9 cellular contexts compared by ENCODE assay signal in the genomic region with DNA sequence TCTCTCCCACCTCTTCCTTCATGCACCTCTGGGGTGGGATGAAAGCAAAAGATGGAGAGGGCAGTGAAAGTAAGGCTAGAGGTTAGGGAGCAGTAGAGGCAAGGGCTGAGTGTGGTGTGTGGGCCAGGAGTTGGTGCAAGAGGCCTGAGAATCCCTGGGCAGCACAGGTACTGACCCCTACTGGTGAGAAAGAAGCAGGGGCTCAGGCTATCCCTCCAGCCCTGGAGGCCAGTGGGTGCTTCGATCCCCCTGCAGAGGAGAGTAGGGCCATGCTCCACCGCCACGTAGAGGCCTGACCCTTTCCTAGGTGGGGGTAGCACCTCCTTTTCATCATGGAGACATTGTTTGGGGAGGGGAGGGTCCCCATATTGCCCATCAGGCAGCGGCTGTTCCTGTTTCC. TPM values are rescaled to one million over a fixed set of nuclear protein-coding genes. Genes with fewer than 3 reads are reported as not detected.
DNase-seq lines count a peak whose midpoint lies in the region; ATAC-seq, FAIRE-seq and TF ChIP-seq lines count a peak whose summit lies in the region.
"Had no signal": no experiment of that assay in that cellular context is flagged by ENCODE, and none has a peak within 500 bp of the region (broad histone marks: within the 10 kb centered on the region; RNA-seq: fewer than 3 reads in every experiment).

No MANE protein-coding gene starts in this region.

- no peak overlapping the region for H3K14ac ChIP-seq in H1 (ENCODE audit: insufficient read length)

- no peak for TF ChIP-seq EP300 in H1 (IDR thresholded peaks at IDR 0.05; ENCODE audit: borderline replicate concordance in 1 of 2, low read depth in 2 of 2, low read length in 2 of 2)
- TF ChIP-seq EP300 in ovary (IDR thresholded peaks at IDR 0.05) = no peak

- 89% methylated on average over 1 of the region's 4 CpGs; no CpG with 5 or more reads in 1 of the 2 experiments for WGBS in H1 (ENCODE audit: extremely low coverage in 1 of 2, insufficient coverage in 1 of 2, insufficient read length in 1 of 2, insufficient replicate concordance in 2 of 2, low coverage in 1 of 2, low lambda C conversion rate in 2 of 2, missing lambda C conversion rate in 1 of 2), 2 experiments
- WGBS in ovary, 3 donors = 85 to 91% (median 87%) methylated on average over 4 of the region's 4 CpGs

- intact Hi-C loops in gastrocnemius medialis (cut with DNase I; ENCODE audit: low total_unique reads) = no loop called here
- intact Hi-C loops in ovary (cut with DNase I) = no loop called here

- no peak overlapping the region for H2AK5ac ChIP-seq in H1 (ENCODE audit: low read depth, low read length)

- no peak overlapping the region; the same call in 1 of the 2 replicates for H4K8ac ChIP-seq in H1 (ENCODE audit: extremely low read depth, insufficient read depth, low read length)

- H3K56ac ChIP-seq in H1 (replicated peaks; ENCODE audit: insufficient read length, low read depth, low read length) = no peak overlapping the region

- TF ChIP-seq POLR2A in H1 (IDR thresholded peaks at IDR 0.05; ENCODE audit: control extremely low read depth in 1 of 2, low read depth in 2 of 2, low read length in 2 of 2) (no peak), Peyer's patch (IDR thresholded peaks at IDR 0.05) (no peak), gastrocnemius medialis (IDR thresholded peaks at IDR 0.05) (no peak), ovary (IDR thresholded peaks at IDR 0.05) (no peak)

- H3K23ac ChIP-seq in H1 (ENCODE audit: insufficient read length) = no peak overlapping the region

- no peak overlapping the region for H2BK20ac ChIP-seq in H1 (ENCODE audit: low read length)

- ATAC-seq in GM19351 (IDR thresholded peaks at IDR 0.05; ENCODE audit: unreplicated experiment) (peak; percentile 79), HG03565 (IDR thresholded peaks at IDR 0.05; ENCODE audit: unreplicated experiment) (peak; percentile 37), gastrocnemius medialis (no peak)

- H3K79me2 ChIP-seq in H1 (ENCODE audit: control insufficient read depth in 1 of 2, insufficient read depth in 2 of 2, low read length in 2 of 2) = no peaks in the 10 kb centered on the region

- H3K79me1 ChIP-seq in H1 (ENCODE audit: low read depth, low read length) = no peaks in the 10 kb centered on the region

- no peak overlapping the region for H2BK5ac ChIP-seq in H1 (ENCODE audit: low read depth, low read length)

- H3K36me3 ChIP-seq in H1 (ENCODE audit: control insufficient read depth in 2 of 4, insufficient read depth in 4 of 4, low read length in 3 of 4) (no peaks in the 10 kb centered on the region), Peyer's patch (no peaks in the 10 kb centered on the region), gastrocnemius medialis (no peaks in the 10 kb centered on the region), ovary (no peaks in the 10 kb centered on the region)

- no peak for FAIRE-seq in H1 (lab: Jason Lieb, UNC)

- no peak overlapping the region for H2BK120ac ChIP-seq in H1 (replicated peaks; ENCODE audit: low read depth, low read length)

- H3K27ac ChIP-seq in H1 (ENCODE audit: low read depth, low read length) (no peak overlapping the region), Peyer's patch (no peak overlapping the region), gastrocnemius medialis (no peak overlapping the region), ovary (no peak overlapping the region)

- H3K27me3 ChIP-seq in H1 (replicated peaks in 1 of 4; ENCODE audit: control insufficient read depth in 3 of 4, extremely low read depth in 1 of 4, insufficient read depth in 3 of 4, low read length in 3 of 4) = no peaks in the 10 kb centered on the region
- H3K27me3 ChIP-seq in Peyer's patch = no peaks in the 10 kb centered on the region
- peaks cover 0 to 3% (median 0%) of the 10 kb centered on the region in 3 donors for H3K27me3 ChIP-seq in gastrocnemius medialis
- H3K27me3 ChIP-seq in ovary = no peaks in the 10 kb centered on the region

- TF ChIP-seq CTCF in AG09309 (IDR thresholded peaks at IDR 0.05; ENCODE audit: control insufficient read depth, insufficient read depth, low read depth, low read length, missing control alignments) = peak; percentile 19
- TF ChIP-seq CTCF in H1 (IDR thresholded peaks at IDR 0.05; ENCODE audit: control extremely low read depth in 1 of 3, insufficient read depth in 1 of 3, low read depth in 1 of 3, low read length in 3 of 3) = peak; percentile 87 to 91 (median 88)
- peak in 3 of 6 experiments; percentile 15 to 47 (median 45) for TF ChIP-seq CTCF in Peyer's patch (IDR thresholded peaks at IDR 0.05)
- no peak for TF ChIP-seq CTCF in gastrocnemius medialis (IDR thresholded peaks at IDR 0.05 in 4 of 5, conservative IDR thresholded peaks at IDR 0.05 in 1 of 5)
- TF ChIP-seq CTCF in ovary (IDR thresholded peaks at IDR 0.05) = no peak

- H4K5ac ChIP-seq in H1 (ENCODE audit: insufficient read length, low read depth, low read length) = no peak overlapping the region

- H4K20me1 ChIP-seq in H1 (replicated peaks in 1 of 2; ENCODE audit: control insufficient read depth in 1 of 2, insufficient read depth in 2 of 2, low read length in 2 of 2) = peaks cover 0 to 4% of the 10 kb centered on the region in 2 experiments

- in situ Hi-C loops in gastrocnemius medialis (cut with MboI; ENCODE audit: low sequenced_read_pairs in 4 of 4) = no loop called here

- no peak overlapping the region for H3K4me3 ChIP-seq in AG09309 (ENCODE audit: control insufficient read depth, low read depth, low read length)
- H3K4me3 ChIP-seq in H1 (ENCODE audit: extremely low read depth in 1 of 4, insufficient read depth in 2 of 4, low read depth in 3 of 4, low read length in 4 of 4) = no peak overlapping the region
- H3K4me3 ChIP-seq in Peyer's patch = no peak overlapping the region
- H3K4me3 ChIP-seq in gastrocnemius medialis = no peak overlapping the region
- no peak overlapping the region for H3K4me3 ChIP-seq in ovary

- peak; percentile 64 to 76; a peak in 3 of 4 replicates for TF ChIP-seq RAD21 in H1 (IDR thresholded peaks at IDR 0.05 in 1 of 2, conservative IDR thresholded peaks at IDR 0.05 in 1 of 2; ENCODE audit: low read depth in 2 of 2, low read length in 2 of 2)

- DNase-seq in AG09309 (ENCODE audit: low read depth) (no peak), H1 (ENCODE audit: low read depth in 1 of 2, low spot score in 2 of 2) (no peak), Peyer's patch (no peak), gastrocnemius medialis (no peak), ovary (no peak)
- DNase-seq in activated effector memory CD4-positive, alpha-beta T cell treated with Interleukin-2 at 50 U/mL for 16 hours = no peak
- DNase-seq: activated T-cell treated with anti-CD3 and anti-CD28 coated beads, Interleukin-2, amount 50 U/mL, for 72 hours had no signal

- H2BK15ac ChIP-seq in H1 (ENCODE audit: low read length) = no peak overlapping the region

- no peak overlapping the region for H3K4me2 ChIP-seq in H1 (ENCODE audit: insufficient read depth in 1 of 2, low read depth in 2 of 2, low read length in 2 of 2)

- no peak overlapping the region for H3K9ac ChIP-seq in H1 (replicated peaks in 1 of 4; ENCODE audit: extremely low read depth in 1 of 4, low read depth in 3 of 4, low read length in 3 of 4)

- POLR2A ChIA-PET in H1 (lab: Charles Lee; ENCODE audit: partially characterized antibody) = no interaction called here

- H2BK12ac ChIP-seq in H1 (ENCODE audit: low read depth, low read length) = no peak overlapping the region

- H3K4me1 ChIP-seq in H1 (replicated peaks in 1 of 4; ENCODE audit: control insufficient read depth in 3 of 4, insufficient read depth in 4 of 4, low read length in 3 of 4) (no peaks in the 10 kb centered on the region), Peyer's patch (peaks cover 0 to 20% (median 0%) of the 10 kb centered on the region in 4 donors), gastrocnemius medialis (no peaks in the 10 kb centered on the region), ovary (ENCODE audit: insufficient read depth) (no peaks in the 10 kb centered on the region)

- H4K91ac ChIP-seq in H1 (replicated peaks; ENCODE audit: insufficient read length, low read length) = no peak overlapping the region

- no peaks in the 10 kb centered on the region for H3K23me2 ChIP-seq in H1 (ENCODE audit: low read depth, low read length)

- H3K9me3 ChIP-seq in H1 (ENCODE audit: insufficient read depth in 2 of 2, low read depth in 1 of 2, low read length in 1 of 2) (no peaks in the 10 kb centered on the region), Peyer's patch (no peaks in the 10 kb centered on the region), gastrocnemius medialis (no peaks in the 10 kb centered on the region), ovary (no peaks in the 10 kb centered on the region)

- H2AFZ ChIP-seq in H1 (ENCODE audit: low read length) = no peak overlapping the region

- CTCF ChIA-PET in H1 (lab: Charles Lee; ENCODE audit: partially characterized antibody) = interaction anchor here (1.1 to 10.8 kb wide), 26 partner anchors 10 to 512 kb away, joined by 3 to 248 read pairs (median 6); partner anchors contain the start of genes CDHR1 and GHITM

- H3K4ac ChIP-seq in H1 (replicated peaks; ENCODE audit: insufficient read length, low read depth, low read length) = no peak overlapping the region

- H3K18ac ChIP-seq in H1 (ENCODE audit: extremely low read depth, low read length) = no peak overlapping the region

RNA-seq across cellular contexts. Expression of gene CDHR1, which starts 9.8 kb away (rescaled TPM):
- total RNA-seq in H1 (2021; fragmentation: NEBNext Ultra II Directional; extraction: Animal tissue kit (Norgen Biotek cat#: 25700)) = 8.7 and 10.5 TPM in 2 replicates
- polyA plus RNA-seq in H1 (2011; rRNA removed) = 3.9 and 5.6 TPM in 2 replicates
- 5.1 TPM for polyA plus RNA-seq in H1 (2011; cell fraction: cytosol; rRNA removed)
- 16.0 TPM for polyA plus RNA-seq in H1 (2011; cell fraction: nucleus; rRNA removed)
- polyA plus RNA-seq in H1 (2012, experiment 1 of 2) = 4.8 to 6.1 TPM (median 5.7 TPM) in 4 replicates
- 2.7 TPM for polyA plus RNA-seq in H1 (2012, experiment 2 of 2)
- polyA plus RNA-seq in H1 (2013, experiment 1 of 2) = 10.7 TPM
- 11.5 TPM for polyA plus RNA-seq in H1 (2013, experiment 2 of 2)
- polyA minus RNA-seq in H1 (2011; rRNA and poly(A)+ RNA removed) = 6.1 and 6.8 TPM in 2 replicates
- polyA minus RNA-seq in H1 (2011; cell fraction: cytosol; rRNA and poly(A)+ RNA removed) = 8.8 TPM
- polyA minus RNA-seq in H1 (2011; cell fraction: nucleus; rRNA and poly(A)+ RNA removed) = 3.3 TPM
- total RNA-seq in Peyer's patch = 10 to 100 TPM; 22.6 to 87.0 (median 59.9) TPM
- under 1 TPM in 1 of 4 donors, not detected in 3; 0.27 TPM for total RNA-seq in gastrocnemius medialis
- 1 to 10 TPM in 1 of 7 donors, under 1 TPM in 6; 0.08 to 2.2 (median 0.69) TPM for total RNA-seq in ovary
- polyA plus RNA-seq in ovary = 1 to 10 TPM in 1 of 2 donors, under 1 TPM in 1; 0.17 to 2.1 TPM

RNA-seq across cellular contexts. Expression of gene LRIT2, which starts 21.2 kb away (rescaled TPM):
- total RNA-seq in H1 (2021; fragmentation: NEBNext Ultra II Directional; extraction: Animal tissue kit (Norgen Biotek cat#: 25700)) = not detected in 2 replicates
- polyA plus RNA-seq in H1 (2011; rRNA removed) (not detected in 2 replicates), ovary (not detected)
- not detected for polyA plus RNA-seq in H1 (2011; cell fraction: cytosol; rRNA removed)
- not detected for polyA plus RNA-seq in H1 (2011; cell fraction: nucleus; rRNA removed)
- polyA plus RNA-seq in H1 (2012, experiment 1 of 2) = 0.07 to 0.14 TPM (median 0.09 TPM) in 4 replicates
- not detected for polyA plus RNA-seq in H1 (2012, experiment 2 of 2)
- not detected for polyA plus RNA-seq in H1 (2013, experiment 1 of 2)
- not detected for polyA plus RNA-seq in H1 (2013, experiment 2 of 2)
- not detected in 2 replicates for polyA minus RNA-seq in H1 (2011; rRNA and poly(A)+ RNA removed)
- not detected for polyA minus RNA-seq in H1 (2011; cell fraction: cytosol; rRNA and poly(A)+ RNA removed)
- polyA minus RNA-seq in H1 (2011; cell fraction: nucleus; rRNA and poly(A)+ RNA removed) = not detected
- total RNA-seq in Peyer's patch (not detected), gastrocnemius medialis (not detected), ovary (not detected)
- total RNA-seq: activated T-cell treated with anti-CD3 and anti-CD28 coated beads, Interleukin-2, amount 50 U/mL, for 72 hours had no signal

RNA-seq across cellular contexts. Expression of gene GPR15LG, which starts 30.5 kb away (rescaled TPM):
- not detected in 2 replicates for total RNA-seq in H1 (2021; fragmentation: NEBNext Ultra II Directional; extraction: Animal tissue kit (Norgen Biotek cat#: 25700))
- polyA plus RNA-seq in H1 (2011; rRNA removed) = not detected in 2 replicates
- not detected for polyA plus RNA-seq in H1 (2011; cell fraction: cytosol; rRNA removed)
- polyA plus RNA-seq in H1 (2011; cell fraction: nucleus; rRNA removed) = not detected
- polyA plus RNA-seq in H1 (2012, experiment 1 of 2) = not detected in 4 replicates
- not detected for polyA plus RNA-seq in H1 (2012, experiment 2 of 2)
- polyA plus RNA-seq in H1 (2013, experiment 1 of 2) = not detected
- polyA plus RNA-seq in H1 (2013, experiment 2 of 2) = not detected
- polyA minus RNA-seq in H1 (2011; rRNA and poly(A)+ RNA removed) = not detected in 2 replicates
- polyA minus RNA-seq in H1 (2011; cell fraction: cytosol; rRNA and poly(A)+ RNA removed) = not detected
- not detected for polyA minus RNA-seq in H1 (2011; cell fraction: nucleus; rRNA and poly(A)+ RNA removed)
- total RNA-seq in Peyer's patch = 10 to 100 TPM; 23.1 to 83.2 (median 52.2) TPM
- total RNA-seq in gastrocnemius medialis = under 1 TPM in 1 of 4 donors, not detected in 3; 0.92 TPM
- total RNA-seq in ovary = 1 to 10 TPM in 1 of 7 donors, under 1 TPM in 1, not detected in 5; 0.31 to 3.6 TPM
- polyA plus RNA-seq in ovary = not detected
- total RNA-seq: activated T-cell treated with anti-CD3 and anti-CD28 coated beads, Interleukin-2, amount 50 U/mL, for 72 hours had no signal

RNA-seq across cellular contexts. Expression of gene LRIT1, which starts 37.2 kb away (rescaled TPM):
- not detected in 2 replicates for total RNA-seq in H1 (2021; fragmentation: NEBNext Ultra II Directional; extraction: Animal tissue kit (Norgen Biotek cat#: 25700))
- 0.03 and 0.09 TPM in 2 replicates for polyA plus RNA-seq in H1 (2011; rRNA removed)
- 0.08 TPM for polyA plus RNA-seq in H1 (2011; cell fraction: cytosol; rRNA removed)
- polyA plus RNA-seq in H1 (2011; cell fraction: nucleus; rRNA removed) = 0.14 TPM
- polyA plus RNA-seq in H1 (2012, experiment 1 of 2) = not detected in 4 replicates
- polyA plus RNA-seq in H1 (2012, experiment 2 of 2) = not detected
- polyA plus RNA-seq in H1 (2013, experiment 1 of 2) = 0.02 TPM
- not detected for polyA plus RNA-seq in H1 (2013, experiment 2 of 2)
- 0.35 and 0.68 TPM in 2 replicates for polyA minus RNA-seq in H1 (2011; rRNA and poly(A)+ RNA removed)
- polyA minus RNA-seq in H1 (2011; cell fraction: cytosol; rRNA and poly(A)+ RNA removed) = not detected
- polyA minus RNA-seq in H1 (2011; cell fraction: nucleus; rRNA and poly(A)+ RNA removed) = not detected
- total RNA-seq in Peyer's patch = not detected
- not detected for total RNA-seq in gastrocnemius medialis
- total RNA-seq in ovary = not detected
- polyA plus RNA-seq in ovary = not detected
- total RNA-seq: activated T-cell treated with anti-CD3 and anti-CD28 coated beads, Interleukin-2, amount 50 U/mL, for 72 hours had no signal

RNA-seq across cellular contexts. Expression of gene RGR, which starts 40.7 kb away (rescaled TPM):
- not detected in 2 replicates for total RNA-seq in H1 (2021; fragmentation: NEBNext Ultra II Directional; extraction: Animal tissue kit (Norgen Biotek cat#: 25700))
- polyA plus RNA-seq in H1 (2011; rRNA removed) (not detected in 2 replicates), ovary (not detected)
- not detected for polyA plus RNA-seq in H1 (2011; cell fraction: cytosol; rRNA removed)
- not detected for polyA plus RNA-seq in H1 (2011; cell fraction: nucleus; rRNA removed)
- not detected in 4 replicates for polyA plus RNA-seq in H1 (2012, experiment 1 of 2)
- not detected for polyA plus RNA-seq in H1 (2012, experiment 2 of 2)
- polyA plus RNA-seq in H1 (2013, experiment 1 of 2) = not detected
- not detected for polyA plus RNA-seq in H1 (2013, experiment 2 of 2)
- polyA minus RNA-seq in H1 (2011; rRNA and poly(A)+ RNA removed) = not detected in 2 replicates
- polyA minus RNA-seq in H1 (2011; cell fraction: cytosol; rRNA and poly(A)+ RNA removed) = not detected
- not detected for polyA minus RNA-seq in H1 (2011; cell fraction: nucleus; rRNA and poly(A)+ RNA removed)
- total RNA-seq in Peyer's patch (1 to 10 TPM in 1 of 4 donors, not detected in 3; 4.0 TPM), gastrocnemius medialis (under 1 TPM in 1 of 4 donors, not detected in 3; 0.22 TPM), ovary (not detected)
- total RNA-seq: activated T-cell treated with anti-CD3 and anti-CD28 coated beads, Interleukin-2, amount 50 U/mL, for 72 hours had no signal

Comparison
In these comparisons a context has a peak if more than half of its experiments do, and no peak if none do; other contexts are left out.
1. CTCF ChIP-seq: peak in AG09309 (single experiment) and H1 (3 of 3); none in gastrocnemius medialis (0 of 5) and ovary (0 of 3).
2. ATAC-seq: peak in GM19351 (single experiment) and HG03565 (single experiment); none in gastrocnemius medialis (0 of 2).
3. RNA of gene GPR15LG, which starts 30.5 kb away (total RNA-seq): 23.1 to 83.2 TPM in Peyer's patch; not detected in H1, 0.92 TPM in gastrocnemius medialis and 0.31 to 3.6 TPM in ovary; every median in the first group is over 4 times any median in the second.